In the genomic region with DNA sequence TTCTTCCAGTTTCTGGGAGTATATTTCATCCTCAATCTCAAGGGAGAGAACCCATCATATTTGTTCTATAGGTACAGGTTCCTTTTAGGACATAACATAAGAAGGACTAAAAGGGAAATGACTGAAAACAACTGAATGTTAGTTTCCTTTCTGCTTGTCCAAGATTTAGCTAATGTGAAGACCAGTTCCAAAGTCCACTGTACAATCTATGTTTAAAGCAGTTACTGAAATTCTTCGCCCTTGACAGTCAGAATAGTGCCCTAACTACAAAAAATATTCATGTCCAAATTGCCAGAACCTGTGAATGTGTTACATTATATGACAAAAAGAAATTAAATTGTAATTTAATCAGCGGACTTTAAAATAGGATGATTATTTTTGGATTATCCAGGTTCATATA, we compare ENCODE assay signal across 20 cellular contexts.
"Had no signal": no experiment of that assay in that cellular context is flagged by ENCODE, and none has a peak within 500 bp of the region (broad histone marks: within the 10 kb centered on the region; RNA-seq: fewer than 3 reads in every experiment).

No MANE protein-coding gene starts in this region.

- H3K36me3 ChIP-seq: esophagus muscularis mucosa, gastroesophageal sphincter, heart left ventricle, left lung, lower lobe of right lung had no signal

- ATAC-seq: foreskin keratinocyte, gastroesophageal sphincter, heart left ventricle, left lung, left ventricle myocardium superior, lower lobe of right lung had no signal

- FAIRE-seq: colon, endothelial cell of umbilical vein, frontal cortex, kidney had no signal

- DNase-seq: dermis blood vessel endothelial cell; dorsolateral prefrontal cortex; effector CD4-positive, alpha-beta T cell; effector memory CD4-positive, alpha-beta T cell; foreskin keratinocyte; heart left ventricle; islet precursor cell; kidney; kidney glomerular epithelial cell; left lung; left ventricle myocardium superior; lower lobe of right lung; mesenchymal stem cell had no signal

- H3K27ac ChIP-seq: coronary artery, esophagus muscularis mucosa, foreskin keratinocyte, gastroesophageal sphincter, heart left ventricle, left lung, lower lobe of right lung had no signal

- H3K4me1 ChIP-seq: foreskin keratinocyte, gastroesophageal sphincter, heart left ventricle, left lung, lower lobe of right lung had no signal

- H3K4me3 Mint-ChIP-seq: mesothelial cell of epicardium had no signal

- H3K9me3 ChIP-seq: esophagus muscularis mucosa, heart left ventricle, left lung, lower lobe of right lung had no signal

- H3K27me3 ChIP-seq: dorsolateral prefrontal cortex, esophagus muscularis mucosa, foreskin keratinocyte, gastroesophageal sphincter, heart left ventricle, left lung had no signal

- H3K36me3 Mint-ChIP-seq: mesothelial cell of epicardium had no signal

- H3K4me3 ChIP-seq: coronary artery, dorsolateral prefrontal cortex, esophagus muscularis mucosa, gastroesophageal sphincter, heart left ventricle, left lung, lower lobe of right lung had no signal

- H3K27ac Mint-ChIP-seq: mesothelial cell of epicardium had no signal

- H3K9me3 Mint-ChIP-seq: mesothelial cell of epicardium had no signal
